15 cellular contexts compared by ENCODE assay signal in genomic region chr4:180380733-180381132, GRCh38.
DNase-seq lines count a peak whose midpoint lies in the region; ATAC-seq and TF ChIP-seq lines count a peak whose summit lies in the region.
"Had no signal": no experiment of that assay in that cellular context is flagged by ENCODE, and none has a peak within 500 bp of the region (broad histone marks: within the 10 kb centered on the region; RNA-seq: fewer than 3 reads in every experiment).

No MANE protein-coding gene starts in this region.

- ATAC-seq in GM19452 (IDR thresholded peaks at IDR 0.05; ENCODE audit: unreplicated experiment) (no peak), GM18517 (IDR thresholded peaks at IDR 0.05; ENCODE audit: unreplicated experiment) (no peak), T-cell (replicated peaks in 1 of 4) (no peak)
- ATAC-seq: naive thymus-derived CD8-positive, alpha-beta T cell; psoas muscle had no signal

- DNase-seq in Calu3 (peak; percentile 16), HPDE6-E6E7 (ENCODE audit: extremely low spot score) (peak; percentile 68), SW 1271 (lab: John Stamatoyannopoulos, UW) (peak; percentile 29 to 52), fibroblast of peridontal ligament (ENCODE audit: extremely low read depth) (peak; percentile 63), NK-92 (lab: John Stamatoyannopoulos, UW; ENCODE audit: unreplicated experiment) (no peak), T-cell (no peak)
- DNase-seq: activated T-cell treated with anti-CD3 and anti-CD28 coated beads for 4 hours; amygdala; MM.1S; naive thymus-derived CD8-positive, alpha-beta T cell; NK-92 treated with Interleukin-12 subunit alpha and Interleukin-12 subunit beta, amount 100 ng/mL, for 24 hours; psoas muscle had no signal

- H3K9me3 Mint-ChIP-seq in Calu3 (ENCODE audit: low read depth, unreplicated experiment) (peaks cover 2% of the 10 kb centered on the region), T-cell (peaks cover 0 to 8% (median 4%) of the 10 kb centered on the region in 3 donors)

- H3K27me3 Mint-ChIP-seq in Calu3 (ENCODE audit: unreplicated experiment) (no peaks in the 10 kb centered on the region), T-cell (no peaks in the 10 kb centered on the region)
- H3K27me3 Mint-ChIP-seq: dendritic cell treated with granulocyte-macrophage colony-stimulating factor and Interleukin-4, amounts not matched to agents 40 ng/mL and 50 ng/mL, for 4 days; naive thymus-derived CD8-positive, alpha-beta T cell had no signal

- H3K4me3 Mint-ChIP-seq in Calu3 (ENCODE audit: low read depth, unreplicated experiment) (no peak overlapping the region), T-cell (no peak overlapping the region)
- H3K4me3 Mint-ChIP-seq: dendritic cell treated with granulocyte-macrophage colony-stimulating factor and Interleukin-4, amounts not matched to agents 40 ng/mL and 50 ng/mL, for 4 days; naive thymus-derived CD8-positive, alpha-beta T cell had no signal

- TF ChIP-seq CTCF in Calu3 (IDR thresholded peaks at IDR 0.05; ENCODE audit: unreplicated experiment), result no peak

- POLR2A ChIA-PET in T-cell (lab: Charles Lee), result interaction anchor here in 1 of 2 donors (0.6 kb wide), 1 partner anchor 13 kb away, joined by 3 read pairs; no protein-coding TSS in a partner anchor

- no peaks in the 10 kb centered on the region for H3K4me1 Mint-ChIP-seq in Calu3 (ENCODE audit: low read depth, unreplicated experiment)
- no peaks in the 10 kb centered on the region for H3K4me1 Mint-ChIP-seq in T-cell

- no peaks in the 10 kb centered on the region for H3K36me3 Mint-ChIP-seq in Calu3 (ENCODE audit: insufficient read depth, unreplicated experiment)
- H3K36me3 Mint-ChIP-seq in T-cell, result no peaks in the 10 kb centered on the region

- intact Hi-C loops in Calu3 (cut with micrococcal nuclease; ENCODE audit: unreplicated experiment), result no loop called here

- H3K27ac Mint-ChIP-seq in Calu3 (ENCODE audit: unreplicated experiment) (no peak overlapping the region), T-cell (no peak overlapping the region)
- H3K27ac Mint-ChIP-seq: dendritic cell treated with granulocyte-macrophage colony-stimulating factor and Interleukin-4, amounts not matched to agents 40 ng/mL and 50 ng/mL, for 4 days; naive thymus-derived CD8-positive, alpha-beta T cell had no signal

- CTCF ChIA-PET in Calu3 (lab: Charles Lee), result no interaction called here
- CTCF ChIA-PET in T-cell (lab: Charles Lee), result no interaction called here

- no TSS peak for BruUV-seq in Calu3 (replicated peaks; lab: Mats Ljungman, UMichigan)

Comparison
In these comparisons a context has a peak if more than half of its experiments do, and no peak if none do; other contexts are left out.
1. DNase-seq: peak in Calu3 (single experiment), HPDE6-E6E7 (single experiment), SW 1271 (2 of 2) and fibroblast of peridontal ligament (single experiment); none in NK-92 (single experiment) and T-cell (0 of 34).